1 cellular context compared by ENCODE assay signal in genomic region chr13:89267734-89268133, GRCh38.
TF ChIP-seq lines count a peak whose summit lies in the region.

No MANE protein-coding gene starts in this region.

TF ChIP-seq in H1, 55 proteins besides CTCF, POLR2A, EP300 and RAD21:
- TF ChIP-seq KDM1A (IDR thresholded peaks at IDR 0.05; ENCODE audit: borderline replicate concordance, low read length) = no peak
- TF ChIP-seq SP4 (IDR thresholded peaks at IDR 0.05; ENCODE audit: low read length) = no peak
- no peak for TF ChIP-seq KDM5A (IDR thresholded peaks at IDR 0.05; ENCODE audit: low read length)
- TF ChIP-seq TEAD4 (IDR thresholded peaks at IDR 0.05; ENCODE audit: low read depth, low read length) = no peak
- no peak for TF ChIP-seq YY1 (IDR thresholded peaks at IDR 0.05; ENCODE audit: low read depth, low read length)
- TF ChIP-seq SIX5 (IDR thresholded peaks at IDR 0.05; ENCODE audit: low read depth, low read length) = no peak
- no peak for TF ChIP-seq NANOG (IDR thresholded peaks at IDR 0.05; ENCODE audit: insufficient read depth, low read depth, low read length, poor library complexity, severe bottlenecking)
- no peak for TF ChIP-seq CBX5 (IDR thresholded peaks at IDR 0.05; ENCODE audit: low read depth, low read length)
- no peak for TF ChIP-seq TCF12 (IDR thresholded peaks at IDR 0.05; ENCODE audit: low read depth, low read length)
- TF ChIP-seq JUN (IDR thresholded peaks at IDR 0.05; ENCODE audit: low read depth, low read length) = no peak
- TF ChIP-seq CREB1 (IDR thresholded peaks at IDR 0.05) = no peak
- TF ChIP-seq SIRT6 (IDR thresholded peaks at IDR 0.05; ENCODE audit: low read length) = no peak
- TF ChIP-seq GABPA (IDR thresholded peaks at IDR 0.05; ENCODE audit: borderline replicate concordance, insufficient read depth, low read length) = no peak
- TF ChIP-seq RXRA (IDR thresholded peaks at IDR 0.05; ENCODE audit: insufficient read depth, low read depth, low read length) = no peak
